In genomic region chr22:23583153-23583552, GRCh38 we compare ENCODE assay signal across 28 cellular contexts. TPM values are rescaled to one million over a fixed set of nuclear protein-coding genes. Genes with fewer than 3 reads are reported as not detected.
"Had no signal": no experiment of that assay in that cellular context is flagged by ENCODE, and none has a peak within 500 bp of the region (broad histone marks: within the 10 kb centered on the region; RNA-seq: fewer than 3 reads in every experiment).

No MANE protein-coding gene starts in this region.

- H3K4me3 ChIP-seq: MG63 had no signal

- DNase-seq: IMR-90, KG1, MG63, NCI-H1092, NCI-H1105 treated with DMSO at 0.1 percent for 48 hours, NCI-H1417 treated with DMSO at 0.1 percent for 48 hours, NCI-H146, NCI-H1694 treated with DMSO at 0.1 percent for 48 hours, NCI-H1930, NCI-H2081, NCI-H2107, NCI-H2227 treated with DMSO at 0.1 percent for 48 hours, NCI-H524 treated with DMSO at 0.1 percent for 48 hours, NCI-H69, NCI-H774, PC-3, SHP77, SK-N-SH, SW 1271, T-cell had no signal

- H3K27me3 ChIP-seq: MG63 had no signal

- H3K4me2 ChIP-seq: SK-N-SH had no signal

- H3K36me3 ChIP-seq: MG63 had no signal

- ATAC-seq: HepG2, Panc1, PC-3, T-cell had no signal

- H3K27ac ChIP-seq: RWPE1 had no signal

- H3K27ac Mint-ChIP-seq: T-cell had no signal

- H3K9me3 ChIP-seq: MG63, SK-N-SH had no signal

- H3K4me3 Mint-ChIP-seq: T-cell had no signal

- H3K9ac ChIP-seq: SK-N-SH had no signal

- H3K9me3 Mint-ChIP-seq: T-cell had no signal

- H3K36me3 Mint-ChIP-seq: T-cell had no signal

RNA-seq across cellular contexts. Expression of gene IGLL1, which starts 3.1 kb away (rescaled TPM):
- total RNA-seq: HepG2, HT1080, IMR-90, LHCN-M2, NCI-H460, OCI-LY7, PC-3, SK-MEL-5 had no signal

RNA-seq across cellular contexts. Expression of gene DRICH1, which starts 49.0 kb away (rescaled TPM):
- total RNA-seq: IMR-90, LHCN-M2, NCI-H460, SK-MEL-5 had no signal
